ENCODE assay signal across 1 cellular context in the genomic region with DNA sequence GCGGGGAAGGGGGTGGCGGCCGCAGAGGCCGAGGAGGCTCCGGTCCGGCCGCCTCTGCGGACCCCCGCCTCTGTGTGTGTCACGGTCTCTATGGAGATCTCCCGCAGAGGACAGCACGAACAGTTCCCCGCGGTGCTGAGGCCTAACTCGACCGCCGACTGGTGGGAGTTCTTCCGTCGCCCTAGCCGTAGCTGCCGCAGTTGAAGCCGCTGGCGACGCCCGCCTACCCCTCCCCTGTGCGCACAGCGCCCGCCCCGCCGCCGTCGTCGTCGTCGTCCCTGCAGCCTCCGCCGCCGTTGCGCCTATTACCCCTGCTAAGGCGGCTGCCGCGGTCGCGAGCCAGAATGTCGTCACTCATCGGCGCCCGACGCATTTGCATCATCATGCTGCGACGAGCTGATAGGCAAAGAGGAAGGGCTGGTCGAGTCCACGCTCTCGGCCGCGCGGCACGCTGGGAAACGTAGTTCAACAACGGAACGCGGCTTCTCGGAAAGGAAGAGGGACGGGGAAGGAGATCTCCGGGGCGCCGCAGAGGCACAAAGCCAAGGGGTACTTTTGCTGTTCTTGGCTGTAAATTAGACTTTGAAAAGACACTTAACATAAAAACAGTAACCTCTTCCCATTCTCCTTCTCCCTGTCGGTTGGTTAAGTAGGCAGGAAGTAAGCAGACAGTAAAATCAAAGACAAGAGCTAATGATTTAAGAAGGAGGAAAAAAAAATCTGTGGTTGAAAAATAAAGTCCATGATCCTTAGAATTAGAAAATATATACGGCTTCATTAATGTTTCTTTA.
TF ChIP-seq lines count a peak whose summit lies in the region.

A gene (minus strand): TSS at position 346 of the 791 bp plus-strand sequence. CDS start 538 bp downstream, outside the sequence.

TF ChIP-seq in K562, 482 proteins besides CTCF, POLR2A, EP300 and RAD21 (continued from another document and continues in another):
- TF ChIP-seq MCM5 (IDR thresholded peaks at IDR 0.05; ENCODE audit: low read depth) = no peak
- TF ChIP-seq ZC3H4 (CRISPR knock-in tag; IDR thresholded peaks at IDR 0.05; ENCODE audit: borderline replicate concordance) = no peak; the same call in 1 of the 2 replicates
- TF ChIP-seq, protein P1, sequence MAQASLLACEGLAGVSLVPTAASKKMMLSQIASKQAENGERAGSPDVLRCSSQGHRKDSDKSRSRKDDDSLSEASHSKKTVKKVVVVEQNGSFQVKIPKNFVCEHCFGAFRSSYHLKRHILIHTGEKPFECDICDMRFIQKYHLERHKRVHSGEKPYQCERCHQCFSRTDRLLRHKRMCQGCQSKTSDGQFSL (CRISPR knock-in tag; IDR thresholded peaks at IDR 0.05) = peak; percentile 49; the same call in 1 of the 2 replicates
- TF ChIP-seq, protein P1 (tag; IDR thresholded peaks at IDR 0.05) = no peak
- TF ChIP-seq ZNF644 (tag; IDR thresholded peaks at IDR 0.05; ENCODE audit: low read depth) = no peak
- TF ChIP-seq, protein P2, sequence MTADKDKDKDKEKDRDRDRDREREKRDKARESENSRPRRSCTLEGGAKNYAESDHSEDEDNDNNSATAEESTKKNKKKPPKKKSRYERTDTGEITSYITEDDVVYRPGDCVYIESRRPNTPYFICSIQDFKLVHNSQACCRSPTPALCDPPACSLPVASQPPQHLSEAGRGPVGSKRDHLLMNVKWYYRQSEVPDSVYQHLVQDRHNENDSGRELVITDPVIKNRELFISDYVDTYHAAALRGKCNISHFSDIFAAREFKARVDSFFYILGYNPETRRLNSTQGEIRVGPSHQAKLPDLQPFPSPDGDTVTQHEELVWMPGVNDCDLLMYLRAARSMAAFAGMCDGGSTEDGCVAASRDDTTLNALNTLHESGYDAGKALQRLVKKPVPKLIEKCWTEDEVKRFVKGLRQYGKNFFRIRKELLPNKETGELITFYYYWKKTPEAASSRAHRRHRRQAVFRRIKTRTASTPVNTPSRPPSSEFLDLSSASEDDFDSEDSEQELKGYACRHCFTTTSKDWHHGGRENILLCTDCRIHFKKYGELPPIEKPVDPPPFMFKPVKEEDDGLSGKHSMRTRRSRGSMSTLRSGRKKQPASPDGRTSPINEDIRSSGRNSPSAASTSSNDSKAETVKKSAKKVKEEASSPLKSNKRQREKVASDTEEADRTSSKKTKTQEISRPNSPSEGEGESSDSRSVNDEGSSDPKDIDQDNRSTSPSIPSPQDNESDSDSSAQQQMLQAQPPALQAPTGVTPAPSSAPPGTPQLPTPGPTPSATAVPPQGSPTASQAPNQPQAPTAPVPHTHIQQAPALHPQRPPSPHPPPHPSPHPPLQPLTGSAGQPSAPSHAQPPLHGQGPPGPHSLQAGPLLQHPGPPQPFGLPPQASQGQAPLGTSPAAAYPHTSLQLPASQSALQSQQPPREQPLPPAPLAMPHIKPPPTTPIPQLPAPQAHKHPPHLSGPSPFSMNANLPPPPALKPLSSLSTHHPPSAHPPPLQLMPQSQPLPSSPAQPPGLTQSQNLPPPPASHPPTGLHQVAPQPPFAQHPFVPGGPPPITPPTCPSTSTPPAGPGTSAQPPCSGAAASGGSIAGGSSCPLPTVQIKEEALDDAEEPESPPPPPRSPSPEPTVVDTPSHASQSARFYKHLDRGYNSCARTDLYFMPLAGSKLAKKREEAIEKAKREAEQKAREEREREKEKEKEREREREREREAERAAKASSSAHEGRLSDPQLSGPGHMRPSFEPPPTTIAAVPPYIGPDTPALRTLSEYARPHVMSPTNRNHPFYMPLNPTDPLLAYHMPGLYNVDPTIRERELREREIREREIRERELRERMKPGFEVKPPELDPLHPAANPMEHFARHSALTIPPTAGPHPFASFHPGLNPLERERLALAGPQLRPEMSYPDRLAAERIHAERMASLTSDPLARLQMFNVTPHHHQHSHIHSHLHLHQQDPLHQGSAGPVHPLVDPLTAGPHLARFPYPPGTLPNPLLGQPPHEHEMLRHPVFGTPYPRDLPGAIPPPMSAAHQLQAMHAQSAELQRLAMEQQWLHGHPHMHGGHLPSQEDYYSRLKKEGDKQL (CRISPR knock-in tag; IDR thresholded peaks at IDR 0.05; ENCODE audit: borderline replicate concordance) = no peak
- TF ChIP-seq, protein P3, sequence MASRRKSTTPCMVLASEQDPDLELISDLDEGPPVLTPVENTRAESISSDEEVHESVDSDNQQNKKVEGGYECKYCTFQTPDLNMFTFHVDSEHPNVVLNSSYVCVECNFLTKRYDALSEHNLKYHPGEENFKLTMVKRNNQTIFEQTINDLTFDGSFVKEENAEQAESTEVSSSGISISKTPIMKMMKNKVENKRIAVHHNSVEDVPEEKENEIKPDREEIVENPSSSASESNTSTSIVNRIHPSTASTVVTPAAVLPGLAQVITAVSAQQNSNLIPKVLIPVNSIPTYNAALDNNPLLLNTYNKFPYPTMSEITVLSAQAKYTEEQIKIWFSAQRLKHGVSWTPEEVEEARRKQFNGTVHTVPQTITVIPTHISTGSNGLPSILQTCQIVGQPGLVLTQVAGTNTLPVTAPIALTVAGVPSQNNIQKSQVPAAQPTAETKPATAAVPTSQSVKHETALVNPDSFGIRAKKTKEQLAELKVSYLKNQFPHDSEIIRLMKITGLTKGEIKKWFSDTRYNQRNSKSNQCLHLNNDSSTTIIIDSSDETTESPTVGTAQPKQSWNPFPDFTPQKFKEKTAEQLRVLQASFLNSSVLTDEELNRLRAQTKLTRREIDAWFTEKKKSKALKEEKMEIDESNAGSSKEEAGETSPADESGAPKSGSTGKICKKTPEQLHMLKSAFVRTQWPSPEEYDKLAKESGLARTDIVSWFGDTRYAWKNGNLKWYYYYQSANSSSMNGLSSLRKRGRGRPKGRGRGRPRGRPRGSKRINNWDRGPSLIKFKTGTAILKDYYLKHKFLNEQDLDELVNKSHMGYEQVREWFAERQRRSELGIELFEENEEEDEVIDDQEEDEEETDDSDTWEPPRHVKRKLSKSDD (conservative IDR thresholded peaks at IDR 0.05; ENCODE audit: low read length) = peak; percentile 92
- TF ChIP-seq, protein P4, sequence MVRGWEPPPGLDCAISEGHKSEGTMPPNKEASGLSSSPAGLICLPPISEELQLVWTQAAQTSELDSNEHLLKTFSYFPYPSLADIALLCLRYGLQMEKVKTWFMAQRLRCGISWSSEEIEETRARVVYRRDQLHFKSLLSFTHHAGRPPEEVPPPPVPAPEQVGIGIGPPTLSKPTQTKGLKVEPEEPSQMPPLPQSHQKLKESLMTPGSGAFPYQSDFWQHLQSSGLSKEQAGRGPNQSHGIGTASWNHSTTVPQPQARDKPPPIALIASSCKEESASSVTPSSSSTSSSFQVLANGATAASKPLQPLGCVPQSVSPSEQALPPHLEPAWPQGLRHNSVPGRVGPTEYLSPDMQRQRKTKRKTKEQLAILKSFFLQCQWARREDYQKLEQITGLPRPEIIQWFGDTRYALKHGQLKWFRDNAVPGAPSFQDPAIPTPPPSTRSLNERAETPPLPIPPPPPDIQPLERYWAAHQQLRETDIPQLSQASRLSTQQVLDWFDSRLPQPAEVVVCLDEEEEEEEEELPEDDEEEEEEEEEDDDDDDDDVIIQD (CRISPR knock-in tag; IDR thresholded peaks at IDR 0.05) = no peak
- peak; percentile 86 for TF ChIP-seq ZBTB1 (CRISPR knock-in tag; IDR thresholded peaks at IDR 0.05; ENCODE audit: borderline replicate concordance, low read depth)
- no peak for TF ChIP-seq NCOA6 (IDR thresholded peaks at IDR 0.05)
- TF ChIP-seq U2AF2 (optimal IDR thresholded peaks at IDR 0.05; ENCODE audit: low read depth, low read length) = no peak
- no peak; the same call in 1 of the 2 replicates for TF ChIP-seq OTX1 (CRISPR knock-in tag; IDR thresholded peaks at IDR 0.05)
- peak; percentile 90 for TF ChIP-seq ELF2 (CRISPR knock-in tag; IDR thresholded peaks at IDR 0.05)
- no peak for TF ChIP-seq HEY1 (CRISPR knock-in tag; IDR thresholded peaks at IDR 0.05; ENCODE audit: borderline replicate concordance)
- TF ChIP-seq, protein P5, sequence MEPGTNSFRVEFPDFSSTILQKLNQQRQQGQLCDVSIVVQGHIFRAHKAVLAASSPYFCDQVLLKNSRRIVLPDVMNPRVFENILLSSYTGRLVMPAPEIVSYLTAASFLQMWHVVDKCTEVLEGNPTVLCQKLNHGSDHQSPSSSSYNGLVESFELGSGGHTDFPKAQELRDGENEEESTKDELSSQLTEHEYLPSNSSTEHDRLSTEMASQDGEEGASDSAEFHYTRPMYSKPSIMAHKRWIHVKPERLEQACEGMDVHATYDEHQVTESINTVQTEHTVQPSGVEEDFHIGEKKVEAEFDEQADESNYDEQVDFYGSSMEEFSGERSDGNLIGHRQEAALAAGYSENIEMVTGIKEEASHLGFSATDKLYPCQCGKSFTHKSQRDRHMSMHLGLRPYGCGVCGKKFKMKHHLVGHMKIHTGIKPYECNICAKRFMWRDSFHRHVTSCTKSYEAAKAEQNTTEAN (CRISPR knock-in tag; IDR thresholded peaks at IDR 0.05) = no peak
- TF ChIP-seq ZNF696 (CRISPR knock-in tag; conservative IDR thresholded peaks at IDR 0.05) = no peak
- TF ChIP-seq, protein P6, sequence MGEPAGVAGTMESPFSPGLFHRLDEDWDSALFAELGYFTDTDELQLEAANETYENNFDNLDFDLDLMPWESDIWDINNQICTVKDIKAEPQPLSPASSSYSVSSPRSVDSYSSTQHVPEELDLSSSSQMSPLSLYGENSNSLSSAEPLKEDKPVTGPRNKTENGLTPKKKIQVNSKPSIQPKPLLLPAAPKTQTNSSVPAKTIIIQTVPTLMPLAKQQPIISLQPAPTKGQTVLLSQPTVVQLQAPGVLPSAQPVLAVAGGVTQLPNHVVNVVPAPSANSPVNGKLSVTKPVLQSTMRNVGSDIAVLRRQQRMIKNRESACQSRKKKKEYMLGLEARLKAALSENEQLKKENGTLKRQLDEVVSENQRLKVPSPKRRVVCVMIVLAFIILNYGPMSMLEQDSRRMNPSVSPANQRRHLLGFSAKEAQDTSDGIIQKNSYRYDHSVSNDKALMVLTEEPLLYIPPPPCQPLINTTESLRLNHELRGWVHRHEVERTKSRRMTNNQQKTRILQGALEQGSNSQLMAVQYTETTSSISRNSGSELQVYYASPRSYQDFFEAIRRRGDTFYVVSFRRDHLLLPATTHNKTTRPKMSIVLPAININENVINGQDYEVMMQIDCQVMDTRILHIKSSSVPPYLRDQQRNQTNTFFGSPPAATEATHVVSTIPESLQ (CRISPR knock-in tag; IDR thresholded peaks at IDR 0.05) = no peak
- peak; percentile 99 for TF ChIP-seq GABPB1 (CRISPR knock-in tag; IDR thresholded peaks at IDR 0.05)
- no peak for TF ChIP-seq RBM39 (optimal IDR thresholded peaks at IDR 0.05; ENCODE audit: low read depth, low read length)
- no peak for TF ChIP-seq IFI16 (CRISPR knock-in tag; IDR thresholded peaks at IDR 0.05)
- no peak for TF ChIP-seq E2F3 (CRISPR knock-in tag; IDR thresholded peaks at IDR 0.05)
- peak in 1 of 2 experiments; percentile 63; a peak in 2 of 4 replicates for TF ChIP-seq HDAC1 (IDR thresholded peaks at IDR 0.05)
- no peak for TF ChIP-seq MCM7 (IDR thresholded peaks at IDR 0.05)
- TF ChIP-seq NFE2 (IDR thresholded peaks at IDR 0.05; ENCODE audit: low read depth) = peak; percentile 81
- peak; percentile 92 for TF ChIP-seq TBP (optimal IDR thresholded peaks at IDR 0.05; ENCODE audit: low read depth, low read length)
- peak; percentile 57; the same call in 1 of the 2 replicates for TF ChIP-seq TARDBP (IDR thresholded peaks at IDR 0.05)
- TF ChIP-seq, protein P7, sequence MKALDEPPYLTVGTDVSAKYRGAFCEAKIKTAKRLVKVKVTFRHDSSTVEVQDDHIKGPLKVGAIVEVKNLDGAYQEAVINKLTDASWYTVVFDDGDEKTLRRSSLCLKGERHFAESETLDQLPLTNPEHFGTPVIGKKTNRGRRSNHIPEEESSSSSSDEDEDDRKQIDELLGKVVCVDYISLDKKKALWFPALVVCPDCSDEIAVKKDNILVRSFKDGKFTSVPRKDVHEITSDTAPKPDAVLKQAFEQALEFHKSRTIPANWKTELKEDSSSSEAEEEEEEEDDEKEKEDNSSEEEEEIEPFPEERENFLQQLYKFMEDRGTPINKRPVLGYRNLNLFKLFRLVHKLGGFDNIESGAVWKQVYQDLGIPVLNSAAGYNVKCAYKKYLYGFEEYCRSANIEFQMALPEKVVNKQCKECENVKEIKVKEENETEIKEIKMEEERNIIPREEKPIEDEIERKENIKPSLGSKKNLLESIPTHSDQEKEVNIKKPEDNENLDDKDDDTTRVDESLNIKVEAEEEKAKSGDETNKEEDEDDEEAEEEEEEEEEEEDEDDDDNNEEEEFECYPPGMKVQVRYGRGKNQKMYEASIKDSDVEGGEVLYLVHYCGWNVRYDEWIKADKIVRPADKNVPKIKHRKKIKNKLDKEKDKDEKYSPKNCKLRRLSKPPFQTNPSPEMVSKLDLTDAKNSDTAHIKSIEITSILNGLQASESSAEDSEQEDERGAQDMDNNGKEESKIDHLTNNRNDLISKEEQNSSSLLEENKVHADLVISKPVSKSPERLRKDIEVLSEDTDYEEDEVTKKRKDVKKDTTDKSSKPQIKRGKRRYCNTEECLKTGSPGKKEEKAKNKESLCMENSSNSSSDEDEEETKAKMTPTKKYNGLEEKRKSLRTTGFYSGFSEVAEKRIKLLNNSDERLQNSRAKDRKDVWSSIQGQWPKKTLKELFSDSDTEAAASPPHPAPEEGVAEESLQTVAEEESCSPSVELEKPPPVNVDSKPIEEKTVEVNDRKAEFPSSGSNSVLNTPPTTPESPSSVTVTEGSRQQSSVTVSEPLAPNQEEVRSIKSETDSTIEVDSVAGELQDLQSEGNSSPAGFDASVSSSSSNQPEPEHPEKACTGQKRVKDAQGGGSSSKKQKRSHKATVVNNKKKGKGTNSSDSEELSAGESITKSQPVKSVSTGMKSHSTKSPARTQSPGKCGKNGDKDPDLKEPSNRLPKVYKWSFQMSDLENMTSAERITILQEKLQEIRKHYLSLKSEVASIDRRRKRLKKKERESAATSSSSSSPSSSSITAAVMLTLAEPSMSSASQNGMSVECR (CRISPR knock-in tag; IDR thresholded peaks at IDR 0.05) = peak; percentile 51; the same call in 1 of the 2 replicates
- no peak for TF ChIP-seq ZNF561 (CRISPR knock-in tag; conservative IDR thresholded peaks at IDR 0.05)
- TF ChIP-seq ZNF121 (CRISPR knock-in tag; conservative IDR thresholded peaks at IDR 0.05) = no peak
- TF ChIP-seq, protein P8, sequence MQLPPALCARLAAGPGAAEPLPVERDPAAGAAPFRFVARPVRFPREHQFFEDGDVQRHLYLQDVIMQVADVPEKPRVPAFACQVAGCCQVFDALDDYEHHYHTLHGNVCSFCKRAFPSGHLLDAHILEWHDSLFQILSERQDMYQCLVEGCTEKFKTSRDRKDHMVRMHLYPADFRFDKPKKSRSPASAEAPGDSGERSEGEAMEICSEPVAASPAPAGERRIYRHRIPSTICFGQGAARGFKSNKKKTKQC (CRISPR knock-in tag; IDR thresholded peaks at IDR 0.05) = peak; percentile 77
- TF ChIP-seq CBX2 (IDR thresholded peaks at IDR 0.05; ENCODE audit: insufficient read depth, low read length, poor library complexity, severe bottlenecking) = no peak
- TF ChIP-seq NUFIP1 (IDR thresholded peaks at IDR 0.05; ENCODE audit: partially characterized antibody) = no peak
- TF ChIP-seq ZKSCAN8 (CRISPR knock-in tag; IDR thresholded peaks at IDR 0.05) = no peak
- TF ChIP-seq SPI1 (IDR thresholded peaks at IDR 0.05; ENCODE audit: borderline replicate concordance, low read depth, low read length) = peak; percentile 94
- no peak for TF ChIP-seq TGIF2 (CRISPR knock-in tag; IDR thresholded peaks at IDR 0.05)
- no peak for TF ChIP-seq TFAM (CRISPR knock-in tag; conservative IDR thresholded peaks at IDR 0.05)
- TF ChIP-seq KAT8 (IDR thresholded peaks at IDR 0.05; ENCODE audit: low read depth) = no peak
- peak; percentile 28 for TF ChIP-seq EGR1 (conservative IDR thresholded peaks at IDR 0.05)
- no peak; the same call in 1 of the 2 replicates for TF ChIP-seq SMAD3 (CRISPR knock-in tag; conservative IDR thresholded peaks at IDR 0.05)
- TF ChIP-seq ZKSCAN1 (IDR thresholded peaks at IDR 0.05; ENCODE audit: low read depth, low read length) = peak; percentile 94
- no peak for TF ChIP-seq KLF16 (IDR thresholded peaks at IDR 0.05)
- no peak for TF ChIP-seq SMARCA4 (IDR thresholded peaks at IDR 0.05)
- TF ChIP-seq MXI1 (IDR thresholded peaks at IDR 0.05; ENCODE audit: low read depth, low read length) = no peak
